In the genomic region with DNA sequence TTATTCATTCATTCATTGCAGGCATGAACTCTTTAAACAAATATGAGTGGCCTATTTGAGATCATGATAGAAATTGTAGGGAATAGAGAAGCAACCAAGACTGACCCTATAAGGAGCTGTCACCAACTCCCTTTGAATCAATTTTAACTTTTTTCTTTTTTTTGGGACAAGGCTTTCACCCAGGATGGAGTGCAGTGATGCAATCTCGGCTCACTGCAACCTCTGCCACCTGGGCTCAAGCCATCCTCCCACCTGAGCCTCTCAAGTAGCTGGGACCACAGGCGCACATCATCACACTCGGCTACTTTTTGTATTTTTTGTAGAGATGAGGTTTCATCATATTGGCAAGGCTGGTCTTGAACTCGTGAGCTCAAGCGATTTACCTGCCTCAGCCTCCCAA, we compare ENCODE assay signal across 9 cellular contexts. TPM values are rescaled to one million over a fixed set of nuclear protein-coding genes. Genes with fewer than 3 reads are reported as not detected.
DNase-seq lines count a peak whose midpoint lies in the region; ATAC-seq and TF ChIP-seq lines count a peak whose summit lies in the region.
"Had no signal": no experiment of that assay in that cellular context is flagged by ENCODE, and none has a peak within 500 bp of the region (broad histone marks: within the 10 kb centered on the region; RNA-seq: fewer than 3 reads in every experiment).

No MANE protein-coding gene starts in this region.

- H3K9ac ChIP-seq in iPS-15b (ENCODE audit: low read depth, low read length) (no peak overlapping the region), smooth muscle cell (ENCODE audit: low read depth) (peak overlapping the region; percentile 73)

- TF ChIP-seq CTCF in HFFc6 (IDR thresholded peaks at IDR 0.05) (no peak), smooth muscle cell (IDR thresholded peaks at IDR 0.05; ENCODE audit: borderline replicate concordance, insufficient read depth, poor library complexity, severe bottlenecking) (no peak)

- H3K36me3 Mint-ChIP-seq in HFFc6 (ENCODE audit: low read depth) = peaks cover 4% of the 10 kb centered on the region; the same call in 1 of the 2 replicates
- H3K36me3 Mint-ChIP-seq in T-helper 1 cell treated with Interleukin-12 subunit alpha and Interleukin-12 subunit beta and Interleukin-4 antibody, amounts not matched to agents 30 μg/mL and 1 μg/mL, for 36 hours (ENCODE audit: low read depth) = peaks cover 20% of the 10 kb centered on the region

- peak overlapping the region; percentile 95 for H3K27ac Mint-ChIP-seq in HFFc6
- peak overlapping the region; percentile 100 for H3K27ac Mint-ChIP-seq in T-helper 1 cell treated with Interleukin-12 subunit alpha and Interleukin-12 subunit beta and Interleukin-4 antibody, amounts not matched to agents 30 μg/mL and 1 μg/mL, for 36 hours

- H3K4me1 Mint-ChIP-seq in HFFc6 (ENCODE audit: low read depth) = peaks cover 15% of the 10 kb centered on the region
- peaks cover 45% of the 10 kb centered on the region for H3K4me1 Mint-ChIP-seq in T-helper 1 cell treated with Interleukin-12 subunit alpha and Interleukin-12 subunit beta and Interleukin-4 antibody, amounts not matched to agents 30 μg/mL and 1 μg/mL, for 36 hours (ENCODE audit: low read depth)

- intact Hi-C loops in Right ventricle myocardium inferior (cut with DNase I) = no loop called here

- H4K20me1 ChIP-seq in smooth muscle cell (ENCODE audit: low read depth) = no peaks in the 10 kb centered on the region

- DNase-seq in HFFc6 = no peak
- no peak for DNase-seq in smooth muscle cell (lab: John Stamatoyannopoulos, UW; ENCODE audit: unreplicated experiment)
- no peak for DNase-seq in dedifferentiated amniotic fluid mesenchymal stem cell (ENCODE audit: extremely low spot score)
- DNase-seq in SJCRH30 = no peak
- no peak for DNase-seq in Right ventricle myocardium inferior (ENCODE audit: missing footprints)
- DNase-seq: mucosa of descending colon had no signal

- H3K4me2 ChIP-seq in smooth muscle cell = peak overlapping the region; percentile 90

- H3K27ac ChIP-seq in smooth muscle cell (ENCODE audit: low read depth) (no peak overlapping the region), SJCRH30 (no peak overlapping the region)

- H3K9me3 ChIP-seq in iPS-15b (ENCODE audit: control insufficient read depth, insufficient read depth, low read length) (no peaks in the 10 kb centered on the region), smooth muscle cell (replicated peaks; ENCODE audit: low read depth) (no peaks in the 10 kb centered on the region), SJCRH30 (replicated peaks) (no peaks in the 10 kb centered on the region)
- H3K9me3 ChIP-seq: mucosa of descending colon had no signal

- ATAC-seq in GM21367 (IDR thresholded peaks at IDR 0.05; ENCODE audit: unreplicated experiment) (no peak), Right ventricle myocardium inferior (no peak)

- peaks cover 26% of the 10 kb centered on the region for H3K79me2 ChIP-seq in smooth muscle cell (ENCODE audit: low read depth)

- WGBS in smooth muscle cell (ENCODE audit: low lambda C conversion rate) = 100% methylated on average over 5 of the region's 5 CpGs

- H3K27me3 Mint-ChIP-seq in HFFc6 (ENCODE audit: insufficient read depth) = no peaks in the 10 kb centered on the region
- H3K27me3 Mint-ChIP-seq in T-helper 1 cell treated with Interleukin-12 subunit alpha and Interleukin-12 subunit beta and Interleukin-4 antibody, amounts not matched to agents 30 μg/mL and 1 μg/mL, for 36 hours (ENCODE audit: low read depth) = no peaks in the 10 kb centered on the region

- H3K4me3 Mint-ChIP-seq in HFFc6 = peak overlapping the region; percentile 96
- peak overlapping the region; percentile 98 for H3K4me3 Mint-ChIP-seq in T-helper 1 cell treated with Interleukin-12 subunit alpha and Interleukin-12 subunit beta and Interleukin-4 antibody, amounts not matched to agents 30 μg/mL and 1 μg/mL, for 36 hours

- no peaks in the 10 kb centered on the region for H3K9me3 Mint-ChIP-seq in HFFc6
- peaks cover 4% of the 10 kb centered on the region for H3K9me3 Mint-ChIP-seq in T-helper 1 cell treated with Interleukin-12 subunit alpha and Interleukin-12 subunit beta and Interleukin-4 antibody, amounts not matched to agents 30 μg/mL and 1 μg/mL, for 36 hours

- H3K27me3 ChIP-seq in iPS-15b (ENCODE audit: control insufficient read depth, insufficient read depth, low read length) (no peaks in the 10 kb centered on the region), smooth muscle cell (ENCODE audit: low read depth) (no peaks in the 10 kb centered on the region), SJCRH30 (no peaks in the 10 kb centered on the region)

- no peaks in the 10 kb centered on the region for H3K36me3 ChIP-seq in iPS-15b (ENCODE audit: control insufficient read depth, insufficient read depth, low read length)
- H3K36me3 ChIP-seq in smooth muscle cell (ENCODE audit: low read depth) = no peaks in the 10 kb centered on the region
- no peaks in the 10 kb centered on the region for H3K36me3 ChIP-seq in SJCRH30

- H3F3A ChIP-seq in smooth muscle cell (ENCODE audit: low read depth) = peaks cover 8% of the 10 kb centered on the region

- H3K4me1 ChIP-seq in iPS-15b (ENCODE audit: control insufficient read depth, insufficient read depth, low read length) = peaks cover 7% of the 10 kb centered on the region
- H3K4me1 ChIP-seq in smooth muscle cell (ENCODE audit: low read depth) = peaks cover 17% of the 10 kb centered on the region
- no peaks in the 10 kb centered on the region for H3K4me1 ChIP-seq in SJCRH30

- H2AFZ ChIP-seq in smooth muscle cell (ENCODE audit: low read depth) = no peak overlapping the region

- peak overlapping the region; percentile 75 for H3K4me3 ChIP-seq in iPS-15b (ENCODE audit: low read depth, low read length)
- H3K4me3 ChIP-seq in smooth muscle cell = peak overlapping the region; percentile 64
- H3K4me3 ChIP-seq in SJCRH30 = no peak overlapping the region
- H3K4me3 ChIP-seq: mucosa of descending colon had no signal

RNA-seq across cellular contexts. Expression of gene ATP5PO, which starts 17.1 kb away (rescaled TPM):
- 100 to 1,000 TPM; 175 to 206 (median 192) TPM for total RNA-seq in HFFc6 (2021; fragmentation: NEBNext Ultra II Directional; extraction: Animal tissue kit (Norgen Biotek cat#: 25700))
- 226 and 269 TPM in 2 replicates for total RNA-seq in smooth muscle cell
- 363 and 366 TPM in 2 replicates for polyA plus RNA-seq in smooth muscle cell
- 307 and 349 TPM in 2 replicates for total RNA-seq in SJCRH30 (2014; rRNA removed; shearing (Covaris generic))
- total RNA-seq in Right ventricle myocardium inferior = 886 TPM
